10 cellular contexts compared by ENCODE assay signal in genomic region chr15:75673426-75674247, GRCh38. TPM values are rescaled to one million over a fixed set of nuclear protein-coding genes. Genes with fewer than 3 reads are reported as not detected.
DNase-seq lines count a peak whose midpoint lies in the region; ATAC-seq and TF ChIP-seq lines count a peak whose summit lies in the region.
"Had no signal": no experiment of that assay in that cellular context is flagged by ENCODE, and none has a peak within 500 bp of the region (broad histone marks: within the 10 kb centered on the region; RNA-seq: fewer than 3 reads in every experiment).

No MANE protein-coding gene starts in this region.

- H3K9me3 ChIP-seq in right atrium auricular region (no peaks in the 10 kb centered on the region), gastrocnemius medialis (no peaks in the 10 kb centered on the region)

- H3K27ac ChIP-seq in right atrium auricular region (peak overlapping the region; percentile 79 to 81), gastrocnemius medialis (peak overlapping the region; percentile 65 to 78 (median 70))

- DNase-seq in ELR (ENCODE audit: low read depth), result peak; percentile 83
- DNase-seq in amniotic epithelial cell (ENCODE audit: low read depth), result peak; percentile 84
- DNase-seq in right atrium auricular region (ENCODE audit: low spot score), result peak; percentile 89
- DNase-seq in gastrocnemius medialis, result peak in 1 of 2 donors; percentile 75
- no peak for DNase-seq in NCI-H1105 (lab: John Stamatoyannopoulos, UW)
- no peak for DNase-seq in NOMO-1 treated with DMSO at 0.1 percent for 48 hours (lab: John Stamatoyannopoulos, UW; ENCODE audit: unreplicated experiment)
- DNase-seq in OCI-M1 (lab: John Stamatoyannopoulos, UW), result no peak
- no peak for DNase-seq in DMS79 treated with DMSO at 0.1 percent for 48 hours (lab: John Stamatoyannopoulos, UW)
- DNase-seq: activated CD4-positive, alpha-beta T cell treated with anti-CD3 and anti-CD28 coated beads for 36 hours; NCI-H2029 had no signal

- no peaks in the 10 kb centered on the region for H3K27me3 ChIP-seq in right atrium auricular region
- H3K27me3 ChIP-seq in gastrocnemius medialis, result no peaks in the 10 kb centered on the region

- H3K4me3 ChIP-seq in right atrium auricular region, result no peak overlapping the region
- no peak overlapping the region for H3K4me3 ChIP-seq in gastrocnemius medialis

- in situ Hi-C loops in gastrocnemius medialis (cut with MboI; ENCODE audit: low sequenced_read_pairs in 4 of 4), result no loop called here

- no peak for TF ChIP-seq POLR2A in gastrocnemius medialis (IDR thresholded peaks at IDR 0.05)

- ATAC-seq in gastrocnemius medialis, result peak; percentile 41 to 51
- ATAC-seq: activated CD4-positive, alpha-beta T cell treated with anti-CD3 and anti-CD28 coated beads for 36 hours had no signal

- intact Hi-C loops in gastrocnemius medialis (cut with DNase I; ENCODE audit: low total_unique reads), result loop anchor here (2.0 kb wide), 1 partner anchor 35 kb away; no protein-coding TSS in a partner anchor

- TF ChIP-seq CTCF in right atrium auricular region (IDR thresholded peaks at IDR 0.05) (no peak), gastrocnemius medialis (IDR thresholded peaks at IDR 0.05 in 4 of 5, conservative IDR thresholded peaks at IDR 0.05 in 1 of 5) (no peak)

- no peaks in the 10 kb centered on the region for H3K36me3 ChIP-seq in right atrium auricular region
- H3K36me3 ChIP-seq in gastrocnemius medialis, result no peaks in the 10 kb centered on the region

- H3K4me1 ChIP-seq in right atrium auricular region, result peaks cover 0 to 58% of the 10 kb centered on the region in 2 donors
- peaks cover 35 to 45% of the 10 kb centered on the region in 2 donors for H3K4me1 ChIP-seq in gastrocnemius medialis

RNA-seq across cellular contexts. Expression of gene SNX33, which starts 25.9 kb away (rescaled TPM):
- total RNA-seq in right atrium auricular region, result 10 to 100 TPM; 10.3 to 20.5 TPM
- total RNA-seq in gastrocnemius medialis, result 1 to 10 TPM; 4.9 to 6.7 (median 5.5) TPM

RNA-seq across cellular contexts. Expression of gene IMP3, which starts 33.6 kb away (rescaled TPM):
- total RNA-seq in right atrium auricular region (100 to 1,000 TPM in 1 of 2 donors, 10 to 100 TPM in 1; 71.2 to 119 TPM), gastrocnemius medialis (100 to 1,000 TPM; 110 to 184 (median 153) TPM)

RNA-seq across cellular contexts. Expression of gene CSPG4, which starts 39.0 kb away (rescaled TPM):
- total RNA-seq in right atrium auricular region, result 10 to 100 TPM; 32.6 to 55.6 TPM
- total RNA-seq in gastrocnemius medialis, result 100 to 1,000 TPM in 2 of 4 donors, 10 to 100 TPM in 2; 38.2 to 145 (median 88.5) TPM
- total RNA-seq: activated CD4-positive, alpha-beta T cell treated with anti-CD3 and anti-CD28 coated beads for 36 hours had no signal

RNA-seq across cellular contexts. Expression of gene SNUPN, which starts 48.1 kb away (rescaled TPM):
- total RNA-seq in right atrium auricular region, result 10 to 100 TPM; 13.7 to 17.3 TPM
- 10 to 100 TPM; 14.2 to 18.3 (median 15.9) TPM for total RNA-seq in gastrocnemius medialis

Comparison
In these comparisons a context has a peak if more than half of its experiments do, and no peak if none do; other contexts are left out.
1. DNase-seq: peak in ELR (single experiment), amniotic epithelial cell (single experiment) and right atrium auricular region (single experiment); none in NCI-H1105 (single experiment), NOMO-1 treated with DMSO at 0.1 percent for 48 hours (single experiment), OCI-M1 (single experiment) and DMS79 treated with DMSO at 0.1 percent for 48 hours (single experiment).